Comparison of ENCODE assay signal across 8 cellular contexts in the genomic region with DNA sequence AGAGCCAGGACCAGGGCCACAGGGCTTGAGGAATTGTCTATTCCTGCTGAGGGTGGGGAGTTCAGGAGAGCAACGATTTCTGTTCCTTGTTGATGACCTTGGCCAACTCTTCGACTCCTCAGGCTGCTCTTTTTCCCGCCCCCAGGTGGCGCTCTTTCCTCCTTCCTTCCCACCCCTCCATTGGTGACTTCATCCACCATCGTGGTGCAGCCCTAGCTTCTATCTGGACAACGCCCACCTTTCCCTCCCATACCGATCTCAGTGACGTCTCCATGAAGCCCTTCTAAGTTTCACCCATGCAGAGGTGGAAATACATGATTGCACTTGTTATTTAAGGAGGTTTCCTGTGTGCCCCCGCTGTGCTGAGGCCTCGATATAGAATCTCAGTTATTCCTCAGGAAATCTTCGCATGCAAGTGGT. TPM values are rescaled to one million over a fixed set of nuclear protein-coding genes. Genes with fewer than 3 reads are reported as not detected.
DNase-seq lines count a peak whose midpoint lies in the region; ATAC-seq and TF ChIP-seq lines count a peak whose summit lies in the region.

No MANE protein-coding gene starts in this region.

- 58% methylated on average over 11 of the region's 11 CpGs for WGBS in prostate gland

- no peak overlapping the region for H3K27ac ChIP-seq in prostate gland

- H3K9me3 ChIP-seq in MG63 (no peaks in the 10 kb centered on the region), prostate gland (no peaks in the 10 kb centered on the region)

- H3K4me1 ChIP-seq in prostate gland (replicated peaks): no peaks in the 10 kb centered on the region

- intact Hi-C loops in prostate gland (cut with DNase I): no loop called here

- H3K36me3 ChIP-seq in MG63 (no peaks in the 10 kb centered on the region), prostate gland (no peaks in the 10 kb centered on the region)

- TF ChIP-seq POLR2A in prostate gland (IDR thresholded peaks at IDR 0.05): no peak

- ATAC-seq in GM19351 (IDR thresholded peaks at IDR 0.05; ENCODE audit: unreplicated experiment) (peak; percentile 46), GM18873 (IDR thresholded peaks at IDR 0.05; ENCODE audit: low FRiP score, unreplicated experiment) (no peak)

- peak; percentile 50 for TF ChIP-seq CTCF in epithelial cell of esophagus (IDR thresholded peaks at IDR 0.05; ENCODE audit: insufficient read depth, low read depth, low read length, missing control alignments)
- TF ChIP-seq CTCF in prostate gland (IDR thresholded peaks at IDR 0.05): peak; percentile 21 to 55 (median 37)

- in situ Hi-C loops in ACHN (cut with HindIII; ENCODE audit: low pct_ligation_motif_present, low pct_unique_long_range_greater_than_20kb, low sequenced_read_pairs): no loop called here

- no peak overlapping the region for H3K4me3 ChIP-seq in MG63
- no peak overlapping the region for H3K4me3 ChIP-seq in epithelial cell of esophagus (ENCODE audit: low read length)
- no peak overlapping the region for H3K4me3 ChIP-seq in prostate gland

- peak; percentile 63 for DNase-seq in ACHN
- peak; percentile 59 for DNase-seq in MG63
- DNase-seq in activated CD4-positive, alpha-beta T cell treated with anti-CD3 and anti-CD28 coated beads, Interleukin-2, amount 50 U/mL, for 4 hours: peak; percentile 46
- DNase-seq in epithelial cell of esophagus (ENCODE audit: low read depth): peak; percentile 25
- peak; percentile 13 for DNase-seq in prostate gland (ENCODE audit: low spot score)
- no peak for DNase-seq in hepatic stellate cell (ENCODE audit: low spot score)

- H3K27me3 ChIP-seq in MG63 (peaks cover 3% of the 10 kb centered on the region; the same call in 1 of the 2 replicates), prostate gland (replicated peaks; ENCODE audit: insufficient read depth) (no peaks in the 10 kb centered on the region)

RNA-seq across cellular contexts. Expression of a gene that starts 22.1 kb away (rescaled TPM):
- total RNA-seq in MG63 (2014; rRNA removed; shearing (Covaris generic); ENCODE audit: low replicate concordance): not detected in 2 replicates
- total RNA-seq in prostate gland: 1 to 10 TPM in 1 of 2 donors, under 1 TPM in 1; 0.87 to 2.4 TPM
